18 cellular contexts compared by ENCODE assay signal in genomic region chr21:27813750-27814149, GRCh38.
DNase-seq lines count a peak whose midpoint lies in the region; ATAC-seq and TF ChIP-seq lines count a peak whose summit lies in the region.
"Had no signal": no experiment of that assay in that cellular context is flagged by ENCODE, and none has a peak within 500 bp of the region (broad histone marks: within the 10 kb centered on the region; RNA-seq: fewer than 3 reads in every experiment).

No MANE protein-coding gene starts in this region.

- no peak for TF ChIP-seq POLR2A in heart left ventricle (IDR thresholded peaks at IDR 0.05)

- 66 to 80% (median 76%) methylated on average over 8 of the region's 8 CpGs for WGBS in heart left ventricle, 4 donors

- no peak for TF ChIP-seq CTCF in heart left ventricle (IDR thresholded peaks at IDR 0.05)
- no peak for TF ChIP-seq CTCF in CD8-positive, alpha-beta T cell (IDR thresholded peaks at IDR 0.05)

- no peak overlapping the region for H3K4me3 Mint-ChIP-seq in CD8-positive, alpha-beta T cell
- no peak overlapping the region for H3K4me3 Mint-ChIP-seq in activated CD4-positive, alpha-beta T cell treated with anti-CD3 and anti-CD28 coated beads, Interleukin-2, amount 10 ng/mL, durations not matched to agents 7 days and 5 days
- H3K4me3 Mint-ChIP-seq: activated T-cell treated with anti-CD3 and anti-CD28 coated beads, Interleukin-2, amount 50 U/mL, for 72 hours had no signal

- H3K9me3 Mint-ChIP-seq in CD8-positive, alpha-beta T cell = peaks cover 4% of the 10 kb centered on the region
- no peaks in the 10 kb centered on the region for H3K9me3 Mint-ChIP-seq in activated CD4-positive, alpha-beta T cell treated with anti-CD3 and anti-CD28 coated beads, Interleukin-2, amount 10 ng/mL, durations not matched to agents 7 days and 5 days

- no peaks in the 10 kb centered on the region for H3K9me3 ChIP-seq in heart left ventricle
- no peaks in the 10 kb centered on the region for H3K9me3 ChIP-seq in CD8-positive, alpha-beta T cell (ENCODE audit: low read length)
- H3K9me3 ChIP-seq: esophagus squamous epithelium had no signal

- POLR2A ChIA-PET in CD8-positive, alpha-beta T cell (lab: Charles Lee) = no interaction called here
- POLR2A ChIA-PET in activated CD4-positive, alpha-beta T cell treated with anti-CD3 and anti-CD28 coated beads, Interleukin-2, amount 10 ng/mL, durations not matched to agents 7 days and 5 days (lab: Charles Lee) = no interaction called here

- peaks cover 0 to 14% (median 0%) of the 10 kb centered on the region in 12 donors for H3K4me1 ChIP-seq in heart left ventricle
- H3K4me1 ChIP-seq in CD8-positive, alpha-beta T cell (ENCODE audit: insufficient read depth, low read length) = no peaks in the 10 kb centered on the region

- H3K27ac ChIP-seq in heart left ventricle = peak overlapping the region in 1 of 12 donors; percentile 49
- no peak overlapping the region for H3K27ac ChIP-seq in CD8-positive, alpha-beta T cell (ENCODE audit: low read depth, low read length)
- H3K27ac ChIP-seq: KMS-11 had no signal

- intact Hi-C loops in heart left ventricle (cut with DNase I) = no loop called here
- intact Hi-C loops in cardiac septum (cut with DNase I) = loop anchor here (10.0 kb wide), 1 partner anchor 969 kb away; the partner anchor contains the start of gene ADAMTS1
- intact Hi-C loops in CD8-positive, alpha-beta T cell (cut with DNase I, micrococcal nuclease) = no loop called here

- peak in 3 of 5 donors; percentile 8 to 35 (median 24) for DNase-seq in heart left ventricle
- DNase-seq in cardiac septum (ENCODE audit: low spot score) = no peak
- DNase-seq in foreskin melanocyte = peak; percentile 94
- peak; percentile 33 for DNase-seq in myocyte (ENCODE audit: low read depth)
- DNase-seq in CD8-positive, alpha-beta T cell = no peak
- DNase-seq in activated CD4-positive, alpha-beta T cell treated with anti-CD3 and anti-CD28 coated beads, Interleukin-2, amount 10 ng/mL, durations not matched to agents 7 days and 5 days = no peak
- DNase-seq: activated CD4-positive, alpha-beta T cell treated with anti-CD3 and anti-CD28 coated beads, Interleukin-2, amount 50 U/mL, for 48 hours; activated T-cell treated with anti-CD3 and anti-CD28 coated beads, Interleukin-2, amount 50 U/mL, for 72 hours; COR-L47; esophagus squamous epithelium; GF-D8; NCI-H1436; NCI-H524; stimulated activated naive CD4-positive, alpha-beta T cell treated with Interleukin-2 at 50 U/mL for 16 hours had no signal

- CTCF ChIA-PET in CD8-positive, alpha-beta T cell (lab: Charles Lee) = no interaction called here
- CTCF ChIA-PET in activated CD4-positive, alpha-beta T cell treated with anti-CD3 and anti-CD28 coated beads, Interleukin-2, amount 10 ng/mL, durations not matched to agents 7 days and 5 days (lab: Charles Lee) = no interaction called here

- no peaks in the 10 kb centered on the region for H3K36me3 Mint-ChIP-seq in CD8-positive, alpha-beta T cell
- no peaks in the 10 kb centered on the region for H3K36me3 Mint-ChIP-seq in activated CD4-positive, alpha-beta T cell treated with anti-CD3 and anti-CD28 coated beads, Interleukin-2, amount 10 ng/mL, durations not matched to agents 7 days and 5 days (ENCODE audit: low read depth)

- H3K27ac Mint-ChIP-seq in CD8-positive, alpha-beta T cell = no peak overlapping the region
- H3K27ac Mint-ChIP-seq in activated CD4-positive, alpha-beta T cell treated with anti-CD3 and anti-CD28 coated beads, Interleukin-2, amount 10 ng/mL, durations not matched to agents 7 days and 5 days = no peak overlapping the region
- H3K27ac Mint-ChIP-seq: activated T-cell treated with anti-CD3 and anti-CD28 coated beads, Interleukin-2, amount 50 U/mL, for 72 hours had no signal

- no peaks in the 10 kb centered on the region for H3K36me3 ChIP-seq in heart left ventricle
- H3K36me3 ChIP-seq in CD8-positive, alpha-beta T cell (ENCODE audit: insufficient read depth, low read length) = no peaks in the 10 kb centered on the region
- H3K36me3 ChIP-seq: esophagus squamous epithelium had no signal

- no peaks in the 10 kb centered on the region for H3K4me1 Mint-ChIP-seq in CD8-positive, alpha-beta T cell (ENCODE audit: low read depth)
- H3K4me1 Mint-ChIP-seq in activated CD4-positive, alpha-beta T cell treated with anti-CD3 and anti-CD28 coated beads, Interleukin-2, amount 10 ng/mL, durations not matched to agents 7 days and 5 days = no peaks in the 10 kb centered on the region

- no peaks in the 10 kb centered on the region for H3K27me3 ChIP-seq in heart left ventricle
- H3K27me3 ChIP-seq in CD8-positive, alpha-beta T cell (ENCODE audit: insufficient read depth, low read length) = no peaks in the 10 kb centered on the region
- H3K27me3 ChIP-seq: esophagus squamous epithelium had no signal

- H3K27me3 Mint-ChIP-seq in CD8-positive, alpha-beta T cell (ENCODE audit: low read depth) = no peaks in the 10 kb centered on the region
- no peaks in the 10 kb centered on the region for H3K27me3 Mint-ChIP-seq in activated CD4-positive, alpha-beta T cell treated with anti-CD3 and anti-CD28 coated beads, Interleukin-2, amount 10 ng/mL, durations not matched to agents 7 days and 5 days

- no peak overlapping the region for H3K4me3 ChIP-seq in heart left ventricle
- no peak overlapping the region for H3K4me3 ChIP-seq in CD8-positive, alpha-beta T cell (ENCODE audit: low read depth, low read length)
- H3K4me3 ChIP-seq: esophagus squamous epithelium had no signal

- no peak for ATAC-seq in heart left ventricle
- no peak for ATAC-seq in CD8-positive, alpha-beta T cell
- ATAC-seq in GM21737 (IDR thresholded peaks at IDR 0.05; ENCODE audit: unreplicated experiment) = no peak
- no peak for ATAC-seq in HG03045 (IDR thresholded peaks at IDR 0.05; ENCODE audit: unreplicated experiment)
- ATAC-seq: activated T-cell treated with anti-CD3 and anti-CD28 coated beads, Interleukin-2, amount 50 U/mL, for 72 hours; Panc1 had no signal

Comparison
In these comparisons a context has a peak if more than half of its experiments do, and no peak if none do; other contexts are left out.
1. DNase-seq: peak in heart left ventricle (3 of 5), foreskin melanocyte (single experiment) and myocyte (single experiment); none in cardiac septum (single experiment), CD8-positive, alpha-beta T cell (0 of 7) and activated CD4-positive, alpha-beta T cell treated with anti-CD3 and anti-CD28 coated beads, Interleukin-2, amount 10 ng/mL, durations not matched to agents 7 days and 5 days (single experiment).